ENCODE assay signal across 8 cellular contexts in the genomic region with DNA sequence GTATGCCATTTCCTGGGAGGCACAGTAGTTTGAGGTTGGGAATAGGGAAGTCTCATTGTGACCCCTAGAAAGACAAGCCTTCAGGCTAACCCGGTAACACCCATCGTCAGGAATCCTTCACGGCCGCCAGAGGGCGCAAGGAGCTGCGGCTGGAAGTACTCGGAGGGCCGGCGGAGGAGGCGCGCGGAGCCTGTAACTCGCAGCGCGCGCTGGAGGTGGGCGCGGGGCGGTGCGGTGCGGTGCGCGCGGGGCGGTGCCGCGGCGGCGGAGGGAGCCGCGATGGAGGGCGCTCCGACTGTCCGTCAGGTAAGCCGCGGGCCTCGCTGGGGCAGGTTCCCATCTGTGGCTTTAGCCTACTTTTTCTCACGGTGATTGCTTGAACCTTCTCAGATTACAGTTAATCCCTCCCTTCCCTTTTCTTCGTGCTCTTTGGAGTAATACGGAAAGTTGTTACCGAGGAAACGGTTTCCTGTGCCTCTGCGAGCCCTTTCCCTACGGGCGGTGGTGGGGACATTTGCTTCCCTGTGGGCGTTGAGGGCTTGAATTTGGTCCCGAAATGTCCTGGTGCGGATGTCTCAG. TPM values are rescaled to one million over a fixed set of nuclear protein-coding genes. Genes with fewer than 3 reads are reported as not detected.
A peak's percentile ranks its signal among the peaks of the same experiment; 100 is the strongest.
DNase-seq lines count a peak whose midpoint lies in the region; ATAC-seq and TF ChIP-seq lines count a peak whose summit lies in the region.

A gene (plus strand): TSS at position 158 of the 579 bp plus-strand sequence. CDS start 122 bp downstream, at position 280.

- no peaks in the 10 kb centered on the region for H3K36me3 Mint-ChIP-seq in CD4-positive, alpha-beta memory T cell
- H3K36me3 Mint-ChIP-seq in activated CD4-positive, alpha-beta memory T cell treated with anti-CD3 and anti-CD28 coated beads, Interleukin-2, amount 10 ng/mL, durations not matched to agents 7 days and 5 days (ENCODE audit: low read depth) = no peaks in the 10 kb centered on the region

- peak; percentile 65 for TF ChIP-seq CTCF in HL-60 (IDR thresholded peaks at IDR 0.05; ENCODE audit: insufficient read depth, low read length)
- TF ChIP-seq CTCF in lung (IDR thresholded peaks at IDR 0.05; ENCODE audit: control extremely low read depth, extremely low read depth) = peak; percentile 83

- CTCF ChIA-PET in CD4-positive, alpha-beta memory T cell (lab: Charles Lee; ENCODE audit: partially characterized antibody) = interaction anchor here (0.7 to 13.2 kb wide), 15 partner anchors 14 to 1790 kb away, joined by 3 to 157 read pairs (median 3); a partner anchor contains a TSS
- CTCF ChIA-PET in activated CD4-positive, alpha-beta memory T cell treated with anti-CD3 and anti-CD28 coated beads, Interleukin-2, amount 10 ng/mL, durations not matched to agents 7 days and 5 days (lab: Charles Lee) = interaction anchor here (0.6 to 4.0 kb wide), 17 partner anchors 13 to 1767 kb away, joined by 3 to 12 read pairs (median 4); a partner anchor contains a TSS

- peak within 1 kb of the TSS; percentile 71 to 84 (median 81) for H3K4me3 Mint-ChIP-seq in CD4-positive, alpha-beta memory T cell
- peak within 1 kb of the TSS; percentile 72 for H3K4me3 Mint-ChIP-seq in activated CD4-positive, alpha-beta memory T cell treated with anti-CD3 and anti-CD28 coated beads, Interleukin-2, amount 10 ng/mL, durations not matched to agents 7 days and 5 days

- intact Hi-C loops in CD4-positive, alpha-beta memory T cell (cut with micrococcal nuclease) = loop anchor here (1.0 to 5.0 kb wide), 4 partner anchors 75 to 219 kb away; a partner anchor contains a TSS

- no peaks in the 10 kb centered on the region for H3K9me3 Mint-ChIP-seq in CD4-positive, alpha-beta memory T cell
- no peaks in the 10 kb centered on the region for H3K9me3 Mint-ChIP-seq in activated CD4-positive, alpha-beta memory T cell treated with anti-CD3 and anti-CD28 coated beads, Interleukin-2, amount 10 ng/mL, durations not matched to agents 7 days and 5 days

- peaks cover 7% of the 10 kb centered on the region for H3K4me1 ChIP-seq in CD4-positive, alpha-beta memory T cell (ENCODE audit: insufficient read depth, low read length)
- H3K4me1 ChIP-seq in ectodermal cell (ENCODE audit: control insufficient read depth, insufficient read depth, low read length) (no peaks in the 10 kb centered on the region), lung (ENCODE audit: control insufficient read depth in 2 of 2, insufficient read depth in 2 of 2, low read length in 2 of 2) (no peaks in the 10 kb centered on the region)

- H3K27ac ChIP-seq in CD4-positive, alpha-beta memory T cell (ENCODE audit: low read depth, low read length) = no peak within 1 kb of the TSS
- H3K27ac ChIP-seq in HL-60 (replicated peaks) = no peak within 1 kb of the TSS
- H3K27ac ChIP-seq in ectodermal cell (ENCODE audit: insufficient read depth, low read depth, low read length, poor library complexity, severe bottlenecking) = peak within 1 kb of the TSS; percentile 69
- H3K27ac ChIP-seq in lung (ENCODE audit: low read depth in 1 of 2, low read length in 1 of 2) = peak within 1 kb of the TSS in 1 of 2 donors; percentile 74

- DNase-seq in CD4-positive, alpha-beta memory T cell = peak; percentile 81 to 84 (median 83)
- DNase-seq in HL-60 (ENCODE audit: low read depth in 1 of 2, low spot score in 1 of 2) (peak; percentile 51 to 82), NCI-H82 (lab: John Stamatoyannopoulos, UW) (peak; percentile 97), lung (ENCODE audit: low spot score) (peak; percentile 87)
- DNase-seq in activated CD4-positive, alpha-beta memory T cell treated with anti-CD3 and anti-CD28 coated beads, Interleukin-2, amount 10 ng/mL, durations not matched to agents 7 days and 5 days = peak; percentile 86
- DNase-seq in stimulated activated CD4-positive, alpha-beta T cell treated with anti-CD3 and anti-CD28 coated beads, TNF-alpha, amount 100 ng/mL, for 24 hours (ENCODE audit: low read depth in 3 of 3) = peak; percentile 64 to 80 (median 66)

- whole genome bisulfite sequencing in ectodermal cell, 2 experiments = 0% methylated on average over 48 of the region's 48 CpGs
- WGBS in lung, 2 donors = 1% methylated on average over 46 to 48 of the region's 48 CpGs

- POLR2A ChIA-PET in CD4-positive, alpha-beta memory T cell (lab: Charles Lee; ENCODE audit: partially characterized antibody) = no interaction called here
- POLR2A ChIA-PET in activated CD4-positive, alpha-beta memory T cell treated with anti-CD3 and anti-CD28 coated beads, Interleukin-2, amount 10 ng/mL, durations not matched to agents 7 days and 5 days (lab: Charles Lee) = interaction anchor here (0.6 kb wide), 1 partner anchor 116 kb away, joined by 3 read pairs; no protein-coding TSS in a partner anchor

- H3K4me3 ChIP-seq in CD4-positive, alpha-beta memory T cell (ENCODE audit: low read length in 2 of 2) = peak within 1 kb of the TSS; percentile 32 to 68
- H3K4me3 ChIP-seq in HL-60 (replicated peaks; ENCODE audit: insufficient read depth, low read length) (peak within 1 kb of the TSS; percentile 32), ectodermal cell (ENCODE audit: insufficient read depth, low read depth, low read length) (peak within 1 kb of the TSS; percentile 45), lung (peak within 1 kb of the TSS; percentile 67)

- peak within 1 kb of the TSS in 4 of 7 donors; percentile 31 to 56 (median 38) for H3K27ac Mint-ChIP-seq in CD4-positive, alpha-beta memory T cell
- H3K27ac Mint-ChIP-seq in activated CD4-positive, alpha-beta memory T cell treated with anti-CD3 and anti-CD28 coated beads, Interleukin-2, amount 10 ng/mL, durations not matched to agents 7 days and 5 days = no peak within 1 kb of the TSS

- ATAC-seq in GM19467 (IDR thresholded peaks at IDR 0.05; ENCODE audit: unreplicated experiment) (peak; percentile 92), lung (ENCODE audit: insufficient read depth, low FRiP score) (peak; percentile 98)

- H3K4me1 Mint-ChIP-seq in CD4-positive, alpha-beta memory T cell = peaks cover 0 to 6% (median 6%) of the 10 kb centered on the region in 4 donors
- peaks cover 6% of the 10 kb centered on the region for H3K4me1 Mint-ChIP-seq in activated CD4-positive, alpha-beta memory T cell treated with anti-CD3 and anti-CD28 coated beads, Interleukin-2, amount 10 ng/mL, durations not matched to agents 7 days and 5 days

- H3K27me3 Mint-ChIP-seq in CD4-positive, alpha-beta memory T cell = peaks cover 0 to 1% of the 10 kb centered on the region in 2 donors
- H3K27me3 Mint-ChIP-seq in activated CD4-positive, alpha-beta memory T cell treated with anti-CD3 and anti-CD28 coated beads, Interleukin-2, amount 10 ng/mL, durations not matched to agents 7 days and 5 days = peaks cover 4% of the 10 kb centered on the region

- no peaks in the 10 kb centered on the region for H3K9me3 ChIP-seq in CD4-positive, alpha-beta memory T cell (ENCODE audit: control insufficient read depth in 1 of 2, low read length in 2 of 2)
- H3K9me3 ChIP-seq in ectodermal cell (ENCODE audit: control insufficient read depth, low read length) = no peaks in the 10 kb centered on the region
- H3K9me3 ChIP-seq in lung (ENCODE audit: control insufficient read depth in 2 of 2, insufficient read depth in 1 of 2, low read length in 1 of 2) = no peaks in the 10 kb centered on the region

- no peaks in the 10 kb centered on the region for H3K36me3 ChIP-seq in CD4-positive, alpha-beta memory T cell (ENCODE audit: insufficient read depth, low read length)
- H3K36me3 ChIP-seq in ectodermal cell (ENCODE audit: control insufficient read depth, insufficient read depth, low read length) (no peaks in the 10 kb centered on the region), lung (ENCODE audit: control insufficient read depth in 2 of 2, insufficient read depth in 2 of 2, low read length in 2 of 2) (no peaks in the 10 kb centered on the region)

- no peaks in the 10 kb centered on the region for H3K27me3 ChIP-seq in CD4-positive, alpha-beta memory T cell (ENCODE audit: insufficient read depth, low read length)
- H3K27me3 ChIP-seq in HL-60 (ENCODE audit: insufficient read depth, poor library complexity, severe bottlenecking) (no peaks in the 10 kb centered on the region), ectodermal cell (ENCODE audit: control insufficient read depth, insufficient read depth, low read length, poor library complexity, severe bottlenecking) (peaks cover 6% of the 10 kb centered on the region), lung (ENCODE audit: control insufficient read depth, insufficient read depth) (no peaks in the 10 kb centered on the region)

RNA-seq across cellular contexts. Expression of the gene that starts here (rescaled TPM):
- 1 to 10 TPM; 2.6 to 2.8 TPM for total RNA-seq in CD4-positive, alpha-beta memory T cell
- polyA plus RNA-seq in CD4-positive, alpha-beta memory T cell = under 1 TPM in 1 of 2 donors, not detected in 1; 0.45 TPM
- under 1 TPM; 0.48 to 0.91 TPM for total RNA-seq in activated CD4-positive, alpha-beta memory T cell treated with anti-CD3 and anti-CD28 coated beads, Interleukin-2, amount 10 ng/mL, durations not matched to agents 7 days and 5 days
- 3.1 TPM for polyA plus RNA-seq in ectodermal cell (2013, experiment 1 of 4)
- 6.4 TPM for polyA plus RNA-seq in ectodermal cell (2013, experiment 2 of 4)
- 4.6 TPM for polyA plus RNA-seq in ectodermal cell (2013, experiment 3 of 4)
- 3.1 TPM for polyA plus RNA-seq in ectodermal cell (2013, experiment 4 of 4)
- 10 to 100 TPM in 1 of 2 donors, 1 to 10 TPM in 1; 7.5 to 12.9 TPM for total RNA-seq in lung
- 10 to 100 TPM in 1 of 2 donors, 1 to 10 TPM in 1; 4.4 to 10.1 TPM for polyA plus RNA-seq in lung

Comparison
In these comparisons a context has a peak if more than half of its experiments do, and no peak if none do; other contexts are left out.
1. Peak in DNase-seq in activated CD4-positive, alpha-beta memory T cell treated with anti-CD3 and anti-CD28 coated beads, Interleukin-2, amount 10 ng/mL, durations not matched to agents 7 days and 5 days; RNA of the gene not detected or under 1 TPM.